ENCODE assay signal across 22 cellular contexts in the genomic region with DNA sequence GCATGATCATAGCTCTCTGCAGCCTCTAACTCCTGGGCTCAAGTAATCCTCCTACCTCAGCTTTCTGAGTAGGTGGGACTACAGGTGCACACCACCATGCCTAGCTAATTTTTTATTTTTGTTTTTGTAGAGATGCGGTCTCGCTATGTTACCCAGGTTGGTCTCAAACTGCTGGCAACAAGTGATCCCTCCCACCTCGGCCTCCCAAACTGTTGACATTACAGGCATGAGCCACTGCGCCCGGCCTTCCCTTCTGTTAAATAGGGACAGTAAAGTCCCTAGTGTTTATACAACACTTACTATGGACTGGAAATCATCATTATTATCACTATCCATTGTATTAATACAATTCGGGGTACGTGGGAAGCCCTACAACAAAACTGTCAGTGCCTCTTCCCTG. TPM values are rescaled to one million over a fixed set of nuclear protein-coding genes. Genes with fewer than 3 reads are reported as not detected.
A peak's percentile ranks its signal among the peaks of the same experiment; 100 is the strongest.
DNase-seq lines count a peak whose midpoint lies in the region; ATAC-seq and TF ChIP-seq lines count a peak whose summit lies in the region.
"Had no signal": no experiment of that assay in that cellular context is flagged by ENCODE, and none has a peak within 500 bp of the region (broad histone marks: within the 10 kb centered on the region; RNA-seq: fewer than 3 reads in every experiment).

No MANE protein-coding gene starts in this region.

- H3K27me3 ChIP-seq in left ventricle myocardium inferior (ENCODE audit: low read depth), result no peaks in the 10 kb centered on the region
- H3K27me3 ChIP-seq in esophagus squamous epithelium, result no peaks in the 10 kb centered on the region
- no peaks in the 10 kb centered on the region for H3K27me3 ChIP-seq in gastrocnemius medialis
- no peaks in the 10 kb centered on the region for H3K27me3 ChIP-seq in uterus

- H3K4me3 ChIP-seq in left ventricle myocardium inferior (peak overlapping the region; percentile 69), esophagus squamous epithelium (peak overlapping the region in 1 of 4 donors; percentile 9), gastrocnemius medialis (peak overlapping the region in 1 of 4 donors; percentile 62), uterus (no peak overlapping the region)
- H3K4me3 ChIP-seq: A549, GM23338, HAP-1 had no signal

- no peak overlapping the region for H3K27ac Mint-ChIP-seq in glutamatergic neuron (ENCODE audit: unreplicated experiment)
- H3K27ac Mint-ChIP-seq: B cell, GM23338 had no signal

- peaks cover 7% of the 10 kb centered on the region for H3K9me3 Mint-ChIP-seq in glutamatergic neuron (ENCODE audit: unreplicated experiment)
- H3K9me3 Mint-ChIP-seq: CD14-positive monocyte, GM23338 had no signal

- intact Hi-C loops in left ventricle myocardium inferior (cut with micrococcal nuclease) (no loop called here), left cardiac atrium (cut with DNase I) (loop anchor here in 1 of 2 donors (5.0 kb wide), 1 partner anchor 53 kb away; no protein-coding TSS in a partner anchor), esophagus squamous epithelium (cut with DNase I) (no loop called here), gastrocnemius medialis (cut with DNase I; ENCODE audit: low total_unique reads) (no loop called here), uterus (cut with DNase I; ENCODE audit: low total_unique reads) (no loop called here)

- TF ChIP-seq POLR2A in esophagus squamous epithelium (IDR thresholded peaks at IDR 0.05) (no peak), gastrocnemius medialis (IDR thresholded peaks at IDR 0.05) (no peak), uterus (IDR thresholded peaks at IDR 0.05) (no peak)

- peak overlapping the region; percentile 98 for H3K27ac ChIP-seq in left ventricle myocardium inferior (replicated peaks)
- H3K27ac ChIP-seq in esophagus squamous epithelium, result peak overlapping the region in 3 of 4 donors; percentile 63 to 96 (median 68)
- H3K27ac ChIP-seq in gastrocnemius medialis, result peak overlapping the region; percentile 93 to 98 (median 95)
- peak overlapping the region; percentile 96 to 100 for H3K27ac ChIP-seq in uterus
- H3K27ac ChIP-seq: A549 had no signal

- H3K27me3 Mint-ChIP-seq in glutamatergic neuron (ENCODE audit: unreplicated experiment), result peaks cover 4% of the 10 kb centered on the region
- H3K27me3 Mint-ChIP-seq: B cell had no signal

- peaks cover 85% of the 10 kb centered on the region for H3K4me1 ChIP-seq in left ventricle myocardium inferior
- peaks cover 0 to 54% (median 4%) of the 10 kb centered on the region in 3 donors for H3K4me1 ChIP-seq in esophagus squamous epithelium
- H3K4me1 ChIP-seq in gastrocnemius medialis, result peaks cover 47 to 72% of the 10 kb centered on the region in 2 donors
- peaks cover 7 to 20% of the 10 kb centered on the region in 2 donors for H3K4me1 ChIP-seq in uterus
- H3K4me1 ChIP-seq: A549, HAP-1 had no signal

- H3K36me3 ChIP-seq in left ventricle myocardium inferior (peaks cover 100% of the 10 kb centered on the region), esophagus squamous epithelium (peaks cover 44 to 100% (median 52%) of the 10 kb centered on the region in 3 donors), gastrocnemius medialis (peaks cover 0 to 54% of the 10 kb centered on the region in 2 donors), uterus (no peaks in the 10 kb centered on the region)
- H3K36me3 ChIP-seq: HAP-1 had no signal

- DNase-seq in left ventricle myocardium inferior (no peak), left cardiac atrium (no peak), esophagus squamous epithelium (lab: John Stamatoyannopoulos, UW) (no peak), gastrocnemius medialis (no peak), uterus (no peak), glutamatergic neuron (no peak), NCI-H1694 treated with DMSO at 0.1 percent for 48 hours (lab: John Stamatoyannopoulos, UW) (no peak), kidney tubule cell (ENCODE audit: low spot score) (no peak)
- DNase-seq: EL; GF-D8; KBM-7; NCI-H1436 treated with DMSO at 0.1 percent for 48 hours; NCI-H2029 treated with DMSO at 0.1 percent for 48 hours; NCI-H345; NCI-H524; NCI-H774; NK-92 treated with Interleukin-12 subunit alpha and Interleukin-12 subunit beta, amount 100 ng/mL, for 24 hours had no signal

- H3K4me3 Mint-ChIP-seq in glutamatergic neuron (ENCODE audit: unreplicated experiment), result no peak overlapping the region
- H3K4me3 Mint-ChIP-seq: B cell, CD14-positive monocyte, GM23338 had no signal

- in situ Hi-C loops in gastrocnemius medialis (cut with MboI; ENCODE audit: low sequenced_read_pairs in 4 of 4), result loop anchor here in 2 of 4 donors (5.0 to 10.0 kb wide), 3 partner anchors 53 to 140 kb away; no protein-coding TSS in a partner anchor

- no peaks in the 10 kb centered on the region for H3K4me1 Mint-ChIP-seq in glutamatergic neuron (ENCODE audit: low read depth, unreplicated experiment)
- H3K4me1 Mint-ChIP-seq: CD14-positive monocyte had no signal

- H3K9me3 ChIP-seq in left ventricle myocardium inferior (replicated peaks) (no peaks in the 10 kb centered on the region), esophagus squamous epithelium (no peaks in the 10 kb centered on the region), gastrocnemius medialis (no peaks in the 10 kb centered on the region), uterus (no peaks in the 10 kb centered on the region)
- H3K9me3 ChIP-seq: A549, HAP-1 had no signal

- no peak for ATAC-seq in left cardiac atrium
- no peak for ATAC-seq in gastrocnemius medialis
- ATAC-seq: A549, GM23338 had no signal

- 87 to 88% methylated on average over 7 of the region's 7 CpGs for WGBS in esophagus squamous epithelium, 2 donors

- H3K36me3 Mint-ChIP-seq in glutamatergic neuron (ENCODE audit: unreplicated experiment), result no peaks in the 10 kb centered on the region

- no peak for TF ChIP-seq CTCF in left ventricle myocardium inferior (IDR thresholded peaks at IDR 0.05; ENCODE audit: borderline replicate concordance)
- TF ChIP-seq CTCF in esophagus squamous epithelium (IDR thresholded peaks at IDR 0.05), result no peak
- TF ChIP-seq CTCF in gastrocnemius medialis (IDR thresholded peaks at IDR 0.05 in 4 of 5, conservative IDR thresholded peaks at IDR 0.05 in 1 of 5), result no peak
- no peak for TF ChIP-seq CTCF in uterus (IDR thresholded peaks at IDR 0.05)
- TF ChIP-seq CTCF in glutamatergic neuron (IDR thresholded peaks at IDR 0.05; ENCODE audit: partially characterized antibody, unreplicated experiment), result no peak

RNA-seq across cellular contexts. Expression of a gene that starts 12.6 kb away (rescaled TPM):
- 51.5 TPM for total RNA-seq in left ventricle myocardium inferior
- 100 to 1,000 TPM; 118 to 145 TPM for total RNA-seq in left cardiac atrium
- total RNA-seq in esophagus squamous epithelium, result 100 to 1,000 TPM in 2 of 4 donors, 10 to 100 TPM in 2; 13.3 to 291 (median 67.6) TPM
- total RNA-seq in gastrocnemius medialis, result 100 to 1,000 TPM; 144 to 184 (median 157) TPM
- total RNA-seq in uterus, result 1,000 to 10,000 TPM in 2 of 4 donors, 100 to 1,000 TPM in 1, 10 to 100 TPM in 1; 91.7 to 2,170 (median 948) TPM
- total RNA-seq in glutamatergic neuron (ENCODE audit: unreplicated experiment), result 40.9 TPM

RNA-seq across cellular contexts. Expression of a gene that starts 13.6 kb away (rescaled TPM):
- total RNA-seq in left ventricle myocardium inferior (245 TPM), left cardiac atrium (100 to 1,000 TPM; 142 to 150 TPM), esophagus squamous epithelium (100 to 1,000 TPM in 1 of 4 donors, 10 to 100 TPM in 3; 28.2 to 158 (median 45.8) TPM), gastrocnemius medialis (100 to 1,000 TPM in 1 of 4 donors, 10 to 100 TPM in 3; 39.5 to 104 (median 45.3) TPM), uterus (100 to 1,000 TPM; 182 to 647 (median 274) TPM), glutamatergic neuron (ENCODE audit: unreplicated experiment) (13.3 TPM)

RNA-seq across cellular contexts. Expression of a gene that starts 28.0 kb away (rescaled TPM):
- 20.7 TPM for total RNA-seq in left ventricle myocardium inferior
- 10 to 100 TPM; 13.3 to 26.4 TPM for total RNA-seq in left cardiac atrium
- total RNA-seq in esophagus squamous epithelium, result 1 to 10 TPM in 2 of 4 donors, under 1 TPM in 2; 0.22 to 2.4 (median 0.84) TPM
- total RNA-seq in gastrocnemius medialis, result under 1 TPM; 0.15 to 0.33 (median 0.28) TPM
- total RNA-seq in uterus, result 1 to 10 TPM in 3 of 4 donors, under 1 TPM in 1; 0.59 to 7.9 (median 3.0) TPM
- total RNA-seq in glutamatergic neuron (ENCODE audit: unreplicated experiment), result 15.4 TPM

RNA-seq across cellular contexts. Expression of a gene that starts 45.6 kb away (rescaled TPM):
- total RNA-seq in left ventricle myocardium inferior (not detected), left cardiac atrium (not detected), esophagus squamous epithelium (10 to 100 TPM in 1 of 4 donors, 1 to 10 TPM in 3; 5.0 to 27.0 (median 7.8) TPM), gastrocnemius medialis (not detected), uterus (not detected), glutamatergic neuron (ENCODE audit: unreplicated experiment) (1.3 TPM)
- total RNA-seq: B cell had no signal
